12 cellular contexts compared by ENCODE assay signal in genomic region chr12:46212108-46212982, GRCh38. TPM values are rescaled to one million over a fixed set of nuclear protein-coding genes. Genes with fewer than 3 reads are reported as not detected.
A peak's percentile ranks its signal among the peaks of the same experiment; 100 is the strongest.
DNase-seq lines count a peak whose midpoint lies in the region; ATAC-seq and TF ChIP-seq lines count a peak whose summit lies in the region.
"Had no signal": no experiment of that assay in that cellular context is flagged by ENCODE, and none has a peak within 500 bp of the region (broad histone marks: within the 10 kb centered on the region; RNA-seq: fewer than 3 reads in every experiment).

No MANE protein-coding gene starts in this region.

- H3K4me1 Mint-ChIP-seq in Calu3 (ENCODE audit: low read depth, unreplicated experiment) (peaks cover 35% of the 10 kb centered on the region), T-cell (peaks cover 95 to 99% (median 96%) of the 10 kb centered on the region in 3 donors), immature natural killer cell (peaks cover 89 to 100% of the 10 kb centered on the region in 2 donors)

- peak overlapping the region; percentile 35 for H3K27ac Mint-ChIP-seq in Calu3 (ENCODE audit: unreplicated experiment)
- H3K27ac Mint-ChIP-seq in T-cell: peak overlapping the region; percentile 95 to 98
- H3K27ac Mint-ChIP-seq in immature natural killer cell: peak overlapping the region; percentile 99 to 100 (median 100)

- intact Hi-C loops in Calu3 (cut with micrococcal nuclease; ENCODE audit: unreplicated experiment): no loop called here

- CTCF ChIA-PET in Calu3 (lab: Charles Lee) (no interaction called here), T-cell (lab: Charles Lee) (no interaction called here)

- BruUV-seq in Calu3 (replicated peaks; lab: Mats Ljungman, UMichigan): no TSS peak

- POLR2A ChIA-PET in T-cell (lab: Charles Lee): interaction anchor here in 1 of 2 donors (1.3 kb wide), 1 partner anchor 54 kb away, joined by 4 read pairs; no protein-coding TSS in a partner anchor

- ATAC-seq in T-cell (replicated peaks in 1 of 4): no peak
- no peak for ATAC-seq in HG03520 (IDR thresholded peaks at IDR 0.05; ENCODE audit: unreplicated experiment)
- ATAC-seq: body of pancreas had no signal

- no peaks in the 10 kb centered on the region for H3K27me3 Mint-ChIP-seq in Calu3 (ENCODE audit: unreplicated experiment)
- no peaks in the 10 kb centered on the region for H3K27me3 Mint-ChIP-seq in T-cell
- H3K27me3 Mint-ChIP-seq in immature natural killer cell (ENCODE audit: low read depth in 3 of 3): peaks cover 19 to 25% (median 22%) of the 10 kb centered on the region in 3 donors

- no peak overlapping the region for H3K4me3 ChIP-seq in AG10803 (ENCODE audit: low read length)
- H3K4me3 ChIP-seq: body of pancreas had no signal

- DNase-seq in AG10803 (ENCODE audit: low read depth) (peak; percentile 75), Calu3 (no peak), T-cell (no peak), immature natural killer cell (no peak), retina (no peak), HK-2 (ENCODE audit: unreplicated experiment) (no peak), NCI-H2029 treated with DMSO at 0.1 percent for 48 hours (lab: John Stamatoyannopoulos, UW) (no peak)
- DNase-seq: body of pancreas; NCI-H1694 treated with DMSO at 0.1 percent for 48 hours; posterior cingulate gyrus; stimulated activated CD4-positive, alpha-beta T cell treated with anti-CD3 and anti-CD28 coated beads, Interleukin-4, amount 100 ng/mL, for 1 hour had no signal

- no peak for TF ChIP-seq CTCF in AG10803 (conservative IDR thresholded peaks at IDR 0.05; ENCODE audit: low read length)
- no peak for TF ChIP-seq CTCF in Calu3 (IDR thresholded peaks at IDR 0.05; ENCODE audit: unreplicated experiment)

- H3K4me3 Mint-ChIP-seq in Calu3 (ENCODE audit: low read depth, unreplicated experiment): no peak overlapping the region
- H3K4me3 Mint-ChIP-seq in T-cell: peak overlapping the region in 1 of 3 donors; percentile 71
- H3K4me3 Mint-ChIP-seq in immature natural killer cell: peak overlapping the region in 1 of 5 donors; percentile 10

- H3K36me3 Mint-ChIP-seq in Calu3 (ENCODE audit: insufficient read depth, unreplicated experiment): peaks cover 45% of the 10 kb centered on the region
- H3K36me3 Mint-ChIP-seq in T-cell: peaks cover 60% of the 10 kb centered on the region
- peaks cover 15 to 36% (median 26%) of the 10 kb centered on the region in 3 donors for H3K36me3 Mint-ChIP-seq in immature natural killer cell

- H3K9me3 Mint-ChIP-seq in Calu3 (ENCODE audit: low read depth, unreplicated experiment) (no peaks in the 10 kb centered on the region), T-cell (no peaks in the 10 kb centered on the region), immature natural killer cell (no peaks in the 10 kb centered on the region)

RNA-seq across cellular contexts. Expression of gene SLC38A1, which starts 56.5 kb away (rescaled TPM):
- total RNA-seq in Calu3 (2022) (113 and 132 TPM in 2 replicates), T-cell (100 to 1,000 TPM; 273 to 321 (median 286) TPM)
- 100 to 1,000 TPM; 173 to 234 (median 210) TPM for polyA plus RNA-seq in immature natural killer cell

Comparison
In these comparisons a context has a peak if more than half of its experiments do, and no peak if none do; other contexts are left out.
1. H3K27ac Mint-ChIP-seq: peak in every context shown above with its lines; median percentile 100 in immature natural killer cell; 96 in T-cell; 35 in Calu3.